Comparison of ENCODE assay signal across 8 cellular contexts in the genomic region with DNA sequence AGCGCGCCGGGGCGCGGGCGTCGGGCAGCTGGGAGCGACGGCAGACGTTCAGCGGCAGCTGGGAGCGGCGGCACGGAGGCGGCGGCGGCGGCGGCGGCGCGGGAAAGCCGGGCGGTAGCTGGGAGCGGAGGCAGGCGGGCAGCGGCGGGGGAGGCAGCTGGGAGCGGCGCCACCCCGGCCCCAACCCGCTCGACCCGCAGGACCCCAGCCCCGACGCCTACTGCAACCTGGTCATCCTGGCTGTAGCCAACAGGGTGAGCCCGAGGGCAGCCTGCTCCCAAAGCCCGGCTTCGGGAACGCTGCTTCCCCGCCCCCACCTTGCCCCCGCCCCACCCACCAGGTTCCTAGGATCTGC. TPM values are rescaled to one million over a fixed set of nuclear protein-coding genes. Genes with fewer than 3 reads are reported as not detected.
DNase-seq lines count a peak whose midpoint lies in the region; ATAC-seq lines count a peak whose summit lies in the region.

No MANE protein-coding gene starts in this region.

- peaks cover 59 to 88% of the 10 kb centered on the region in 2 donors for H3K27me3 Mint-ChIP-seq in CD8-positive, alpha-beta memory T cell

- H3K36me3 Mint-ChIP-seq in CD8-positive, alpha-beta memory T cell: peaks cover 0 to 4% (median 3%) of the 10 kb centered on the region in 3 donors

- H3K4me1 Mint-ChIP-seq in CD8-positive, alpha-beta memory T cell: peaks cover 18 to 26% (median 25%) of the 10 kb centered on the region in 3 donors

- peaks cover 11% of the 10 kb centered on the region for H3K4me1 ChIP-seq in CD8-positive, alpha-beta memory T cell (ENCODE audit: insufficient read depth, low read length)

- peak; percentile 24 for ATAC-seq in left colon
- ATAC-seq in HG03520 (IDR thresholded peaks at IDR 0.05; ENCODE audit: unreplicated experiment): no peak
- ATAC-seq in esophagus mucosa: no peak

- no peak for DNase-seq in CD8-positive, alpha-beta memory T cell
- DNase-seq in HT-29 (ENCODE audit: low spot score): peak; percentile 31
- DNase-seq in activated CD4-positive, alpha-beta T cell treated with anti-CD3 and anti-CD28 coated beads, Interleukin-2, amount 50 U/mL, for 48 hours: peak; percentile 9 to 18
- peak in 1 of 2 donors; percentile 28 for DNase-seq in left colon
- DNase-seq in activated gamma-delta T cell treated with Interleukin-2 at 50 U/mL for 16 hours: no peak
- DNase-seq in RPMI8226: no peak

- peak overlapping the region; percentile 72 to 92 (median 83) for H3K4me3 Mint-ChIP-seq in CD8-positive, alpha-beta memory T cell

- no peaks in the 10 kb centered on the region for H3K9me3 ChIP-seq in CD8-positive, alpha-beta memory T cell (ENCODE audit: low read length)

- peaks cover 0 to 2% (median 0%) of the 10 kb centered on the region in 5 donors for H3K9me3 Mint-ChIP-seq in CD8-positive, alpha-beta memory T cell

- H3K4me3 ChIP-seq in CD8-positive, alpha-beta memory T cell (ENCODE audit: low read length): no peak overlapping the region

- H3K36me3 ChIP-seq in CD8-positive, alpha-beta memory T cell (ENCODE audit: insufficient read depth, low read length): no peaks in the 10 kb centered on the region

- CTCF ChIA-PET in CD8-positive, alpha-beta memory T cell (lab: Charles Lee): interaction anchor here (1.0 kb wide), 1 partner anchor 196 kb away, joined by 3 read pairs; no protein-coding TSS in a partner anchor

- intact Hi-C loops in left colon (cut with DNase I, micrococcal nuclease): no loop called here

- POLR2A ChIA-PET in CD8-positive, alpha-beta memory T cell (lab: Charles Lee): no interaction called here

- H3K27ac Mint-ChIP-seq in CD8-positive, alpha-beta memory T cell: peak overlapping the region in 1 of 8 donors; percentile 22

- H3K27me3 ChIP-seq in CD8-positive, alpha-beta memory T cell (ENCODE audit: insufficient read depth, low read length, poor library complexity, severe bottlenecking): peaks cover 25% of the 10 kb centered on the region

- no peak overlapping the region for H3K27ac ChIP-seq in CD8-positive, alpha-beta memory T cell (ENCODE audit: low read depth, low read length)

RNA-seq across cellular contexts. Expression of gene CCM2L, which starts 8.9 kb away (rescaled TPM):
- not detected for total RNA-seq in CD8-positive, alpha-beta memory T cell
- polyA plus RNA-seq in CD8-positive, alpha-beta memory T cell: not detected
- total RNA-seq in HT-29 (2014; rRNA removed; shearing (Covaris generic)): 0.13 TPM in 1 of 2 replicates, not detected in the other
- 1 to 10 TPM; 1.7 to 2.0 TPM for total RNA-seq in left colon
- 1.2 TPM for total RNA-seq in esophagus mucosa

RNA-seq across cellular contexts. Expression of gene HCK, which starts 32.9 kb away (rescaled TPM):
- under 1 TPM; 0.28 to 0.53 TPM for total RNA-seq in CD8-positive, alpha-beta memory T cell
- not detected for polyA plus RNA-seq in CD8-positive, alpha-beta memory T cell
- total RNA-seq in HT-29 (2014; rRNA removed; shearing (Covaris generic)): not detected in 2 replicates
- total RNA-seq in left colon (1 to 10 TPM; 5.5 to 9.7 TPM), esophagus mucosa (2.9 TPM)

RNA-seq across cellular contexts. Expression of gene XKR7, which starts 51.2 kb away (rescaled TPM):
- total RNA-seq in CD8-positive, alpha-beta memory T cell: not detected
- 0.02 TPM for polyA plus RNA-seq in CD8-positive, alpha-beta memory T cell
- not detected in 2 replicates for total RNA-seq in HT-29 (2014; rRNA removed; shearing (Covaris generic))
- total RNA-seq in left colon (under 1 TPM; 0.06 to 0.11 TPM), esophagus mucosa (not detected)

Comparison
In these comparisons a context has a peak if more than half of its experiments do, and no peak if none do; other contexts are left out.
1. DNase-seq: peak in HT-29 (single experiment) and activated CD4-positive, alpha-beta T cell treated with anti-CD3 and anti-CD28 coated beads, Interleukin-2, amount 50 U/mL, for 48 hours (2 of 2); none in CD8-positive, alpha-beta memory T cell (0 of 5), activated gamma-delta T cell treated with Interleukin-2 at 50 U/mL for 16 hours (single experiment) and RPMI8226 (single experiment).